ENCODE assay signal across 8 cellular contexts in genomic region chr5:72611111-72611724, GRCh38.
A peak's percentile ranks its signal among the peaks of the same experiment; 100 is the strongest.
DNase-seq lines count a peak whose midpoint lies in the region; ATAC-seq and TF ChIP-seq lines count a peak whose summit lies in the region.

No MANE protein-coding gene starts in this region.

- no peaks in the 10 kb centered on the region for H3K9me3 ChIP-seq in endocrine pancreas (ENCODE audit: control insufficient read depth, low read length)

- H3K36me3 Mint-ChIP-seq in memory B cell = no peaks in the 10 kb centered on the region

- peak; percentile 80 for ATAC-seq in HG03175 (IDR thresholded peaks at IDR 0.05; ENCODE audit: unreplicated experiment)
- ATAC-seq in memory B cell (ENCODE audit: low read depth) = peak; percentile 86
- ATAC-seq in HG02938 (IDR thresholded peaks at IDR 0.05; ENCODE audit: unreplicated experiment) = no peak

- no peak overlapping the region for H3K9ac ChIP-seq in endocrine pancreas (ENCODE audit: control insufficient read depth, insufficient read depth, low read length)

- H3K4me1 Mint-ChIP-seq in memory B cell = peaks cover 4% of the 10 kb centered on the region

- H3K27me3 Mint-ChIP-seq in memory B cell = peaks cover 6% of the 10 kb centered on the region

- peak overlapping the region; percentile 14 for H3K4me3 ChIP-seq in endocrine pancreas (ENCODE audit: control insufficient read depth, insufficient read depth, low read length)

- peak; percentile 65 to 85 for DNase-seq in NCI-H524 (lab: John Stamatoyannopoulos, UW)
- DNase-seq in activated CD4-positive, alpha-beta T cell treated with anti-CD3 and anti-CD28 coated beads, Interleukin-2, amount 50 U/mL, for 1 hour = peak; percentile 32
- peak; percentile 26 to 31 for DNase-seq in memory B cell (ENCODE audit: low spot score in 2 of 2)
- peak; percentile 8 to 19 for DNase-seq in stimulated activated CD8-positive, alpha-beta memory T cell treated with anti-CD3 and anti-CD28 coated beads, Interleukin-7, amount 100 ng/mL, for 48 hours (ENCODE audit: extremely low read depth in 1 of 2, low read depth in 1 of 2)

- no peaks in the 10 kb centered on the region for H3K27me3 ChIP-seq in endocrine pancreas (ENCODE audit: control insufficient read depth, insufficient read depth, low read length)

- no peaks in the 10 kb centered on the region for H3K4me1 ChIP-seq in endocrine pancreas (ENCODE audit: control insufficient read depth, insufficient read depth, low read length)

- TF ChIP-seq CTCF in GM12801 (IDR thresholded peaks at IDR 0.05; ENCODE audit: extremely low read depth, insufficient read length) = peak; percentile 12

- no peaks in the 10 kb centered on the region for H3K36me3 ChIP-seq in endocrine pancreas (ENCODE audit: control insufficient read depth, insufficient read depth, low read length)

- no peak overlapping the region for H3K4me3 Mint-ChIP-seq in memory B cell

- H3K9me3 Mint-ChIP-seq in memory B cell = no peaks in the 10 kb centered on the region

- H3K27ac Mint-ChIP-seq in memory B cell = no peak overlapping the region

Comparison
In these comparisons a context has a peak if more than half of its experiments do, and no peak if none do; other contexts are left out.
1. DNase-seq: peak in every context shown above with its lines; median percentile 75 in NCI-H524; 32 in activated CD4-positive, alpha-beta T cell treated with anti-CD3 and anti-CD28 coated beads, Interleukin-2, amount 50 U/mL, for 1 hour; 28 in memory B cell; 14 in stimulated activated CD8-positive, alpha-beta memory T cell treated with anti-CD3 and anti-CD28 coated beads, Interleukin-7, amount 100 ng/mL, for 48 hours.